In the genomic region with DNA sequence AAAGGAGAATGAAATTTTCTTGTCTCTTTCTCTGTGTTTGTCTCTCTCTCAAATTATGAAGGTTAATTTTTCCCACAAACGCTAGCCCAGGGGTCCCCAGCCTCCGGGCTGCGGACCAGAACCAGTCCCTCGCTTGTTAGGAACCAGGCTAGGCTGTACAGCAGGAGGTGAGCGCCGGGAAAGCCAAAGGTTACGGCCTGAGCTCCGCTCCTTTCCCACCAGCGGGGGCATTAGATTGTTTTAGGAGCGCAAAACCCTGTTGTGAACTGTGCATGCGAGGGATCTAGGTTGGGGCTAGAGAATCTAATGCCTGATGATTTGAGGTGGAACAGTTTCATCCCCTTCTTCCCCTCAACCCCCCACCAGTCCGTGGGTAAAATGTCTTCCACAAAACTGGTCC, we compare ENCODE assay signal across 22 cellular contexts.
"Had no signal": no experiment of that assay in that cellular context is flagged by ENCODE, and none has a peak within 500 bp of the region (broad histone marks: within the 10 kb centered on the region; RNA-seq: fewer than 3 reads in every experiment).

No MANE protein-coding gene starts in this region.

- H3K36me3 Mint-ChIP-seq: naive thymus-derived CD4-positive, alpha-beta T cell had no signal

- H3K4me1 Mint-ChIP-seq: activated CD4-positive, alpha-beta T cell treated with anti-CD3 and anti-CD28 coated beads, Interleukin-2, amount 10 ng/mL, durations not matched to agents 24 days and 14 days; activated naive CD8-positive, alpha-beta T cell treated with anti-CD3 and anti-CD28 coated beads, Interleukin-2, amount 50 U/mL, for 24 hours; naive thymus-derived CD4-positive, alpha-beta T cell had no signal

- H3K36me3 ChIP-seq: cardiac muscle cell, left ventricle myocardium inferior, ovary, prostate gland, tibial artery had no signal

- H3K4me3 Mint-ChIP-seq: activated CD4-positive, alpha-beta T cell treated with anti-CD3 and anti-CD28 coated beads, Interleukin-2, amount 10 ng/mL, durations not matched to agents 24 days and 14 days; activated CD8-positive, alpha-beta T cell treated with anti-CD3 and anti-CD28 coated beads for 36 hours; activated naive CD8-positive, alpha-beta T cell treated with anti-CD3 and anti-CD28 coated beads, Interleukin-2, amount 50 U/mL, for 24 hours; activated T-helper 1 cell treated with anti-CD3 and anti-CD28 coated beads, Interleukin-12 subunit alpha, Interleukin-12 subunit beta, Interleukin-2, Interleukin-4 antibody, amounts not matched to agents 30 ng/mL and 10 ng/mL and 1 ng/mL, durations not matched to agents 14 hours and 24 hours and 36 hours; naive thymus-derived CD4-positive, alpha-beta T cell; stimulated activated naive CD8-positive, alpha-beta T cell treated with anti-CD3 and anti-CD28 coated beads, Interleukin-15, Interleukin-2, amounts not matched to agents 100 ng/mL and 50 ng/mL, for 24 hours had no signal

- H3K27ac ChIP-seq: body of pancreas, cardiac muscle cell, left ventricle myocardium inferior, ovary, prostate gland, tibial artery had no signal

- H3K4me1 ChIP-seq: body of pancreas, left ventricle myocardium inferior, prostate gland had no signal

- H3K9me3 Mint-ChIP-seq: activated CD4-positive, alpha-beta T cell treated with anti-CD3 and anti-CD28 coated beads, Interleukin-2, amount 10 ng/mL, durations not matched to agents 24 days and 14 days; activated naive CD8-positive, alpha-beta T cell treated with anti-CD3 and anti-CD28 coated beads, Interleukin-2, amount 50 U/mL, for 24 hours had no signal

- FAIRE-seq: endometrium had no signal

- H3K27ac Mint-ChIP-seq: activated CD4-positive, alpha-beta T cell treated with anti-CD3 and anti-CD28 coated beads, Interleukin-2, amount 10 ng/mL, durations not matched to agents 24 days and 14 days; activated CD8-positive, alpha-beta T cell treated with anti-CD3 and anti-CD28 coated beads for 36 hours; activated naive CD8-positive, alpha-beta T cell treated with anti-CD3 and anti-CD28 coated beads, Interleukin-2, amount 50 U/mL, for 24 hours; activated T-helper 1 cell treated with anti-CD3 and anti-CD28 coated beads, Interleukin-12 subunit alpha, Interleukin-12 subunit beta, Interleukin-2, Interleukin-4 antibody, amounts not matched to agents 30 ng/mL and 10 ng/mL and 1 ng/mL, durations not matched to agents 14 hours and 24 hours and 36 hours; naive thymus-derived CD4-positive, alpha-beta T cell; stimulated activated naive CD8-positive, alpha-beta T cell treated with anti-CD3 and anti-CD28 coated beads, Interleukin-15, Interleukin-2, amounts not matched to agents 100 ng/mL and 50 ng/mL, for 24 hours had no signal

- H3K4me3 ChIP-seq: body of pancreas, cardiac muscle cell, left ventricle myocardium inferior, mucosa of descending colon, ovary, prostate gland, tibial artery had no signal

- H3K9me3 ChIP-seq: body of pancreas, left ventricle myocardium inferior, ovary, prostate gland, tibial artery had no signal

- H3K27me3 ChIP-seq: body of pancreas, cardiac muscle cell, ovary, tibial artery had no signal

- DNase-seq: activated CD4-positive, alpha-beta T cell treated with anti-CD3 and anti-CD28 coated beads, Interleukin-2, amount 10 ng/mL, durations not matched to agents 24 days and 14 days; activated CD8-positive, alpha-beta T cell treated with anti-CD3 and anti-CD28 coated beads for 36 hours; activated gamma-delta T cell; activated naive CD4-positive, alpha-beta T cell treated with anti-CD3 and anti-CD28 coated beads, Interleukin-2, amount 50 U/mL, for 16 hours; activated naive CD8-positive, alpha-beta T cell treated with anti-CD3 and anti-CD28 coated beads, Interleukin-2, amount 50 U/mL, for 24 hours; body of pancreas; cortex of kidney; foreskin fibroblast; left ventricle myocardium inferior; mammary epithelial cell; mucosa of descending colon; naive thymus-derived CD4-positive, alpha-beta T cell; ovary; stimulated activated CD4-positive, alpha-beta T cell treated with anti-CD3 and anti-CD28 coated beads, Interleukin-12 subunit alpha, Interleukin-12 subunit beta, amount 100 ng/mL, for 4 hours; substantia nigra; tibial artery had no signal

- H3K27me3 Mint-ChIP-seq: activated CD4-positive, alpha-beta T cell treated with anti-CD3 and anti-CD28 coated beads, Interleukin-2, amount 10 ng/mL, durations not matched to agents 24 days and 14 days; activated CD8-positive, alpha-beta T cell treated with anti-CD3 and anti-CD28 coated beads for 36 hours; activated naive CD8-positive, alpha-beta T cell treated with anti-CD3 and anti-CD28 coated beads, Interleukin-2, amount 50 U/mL, for 24 hours; naive thymus-derived CD4-positive, alpha-beta T cell; stimulated activated naive CD8-positive, alpha-beta T cell treated with anti-CD3 and anti-CD28 coated beads, Interleukin-15, Interleukin-2, amounts not matched to agents 100 ng/mL and 50 ng/mL, for 24 hours had no signal

- ATAC-seq: activated CD4-positive, CD25-positive, alpha-beta regulatory T cell treated with anti-CD3 and anti-CD28 coated beads, Interleukin-2, amount 50 U/mL, for 24 hours; activated CD8-positive, alpha-beta T cell treated with anti-CD3 and anti-CD28 coated beads for 36 hours; activated naive CD8-positive, alpha-beta T cell treated with anti-CD3 and anti-CD28 coated beads, Interleukin-2, amount 50 U/mL, for 24 hours; body of pancreas; mucosa of descending colon; naive thymus-derived CD4-positive, alpha-beta T cell had no signal
